ENCODE assay signal across 8 cellular contexts in the genomic region with DNA sequence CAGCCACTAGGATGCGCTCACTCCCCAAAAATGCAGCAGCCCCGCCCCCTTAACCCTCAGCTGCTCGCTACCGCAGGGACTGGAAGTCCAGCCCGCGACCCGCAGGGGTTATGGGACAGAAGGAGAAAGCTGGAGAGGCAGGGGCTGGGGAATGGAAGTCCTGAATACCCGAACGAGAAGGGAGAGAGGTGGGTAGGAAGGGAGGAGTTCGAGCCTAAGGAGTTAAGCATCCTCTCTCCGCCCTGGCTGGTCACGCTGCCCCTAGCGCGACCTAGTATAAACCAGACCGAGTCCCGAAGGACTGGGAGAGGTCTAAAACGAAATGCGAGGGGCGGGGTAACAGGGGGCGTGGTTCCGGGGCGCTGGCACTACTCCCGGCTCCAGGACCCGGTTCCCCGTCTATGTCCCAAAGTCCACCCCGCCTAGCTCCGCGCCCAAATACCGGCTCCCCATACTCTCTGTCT. TPM values are rescaled to one million over a fixed set of nuclear protein-coding genes. Genes with fewer than 3 reads are reported as not detected.
DNase-seq lines count a peak whose midpoint lies in the region; ATAC-seq and TF ChIP-seq lines count a peak whose summit lies in the region.

No MANE protein-coding gene starts in this region.

- peaks cover 19% of the 10 kb centered on the region for H3K4me1 ChIP-seq in GM23338 (ENCODE audit: insufficient read depth)

- H3K9me3 Mint-ChIP-seq in GM23338 = no peaks in the 10 kb centered on the region; the same call in 2 of the 3 replicates

- ATAC-seq in GM23338 = peak; percentile 79
- no peak for ATAC-seq in HG02588 (IDR thresholded peaks at IDR 0.05; ENCODE audit: unreplicated experiment)

- H3K27me3 ChIP-seq in GM23338 (ENCODE audit: insufficient read depth) = peaks cover 8% of the 10 kb centered on the region; the same call in 1 of the 2 replicates

- peaks cover 19% of the 10 kb centered on the region for H3K27me3 Mint-ChIP-seq in GM23338 (ENCODE audit: insufficient read depth, low read depth, poor library complexity)

- H3F3A ChIP-seq in GM23338 (replicated peaks; ENCODE audit: low read depth) = peaks cover 37% of the 10 kb centered on the region

- peaks cover 11% of the 10 kb centered on the region for H3K79me2 ChIP-seq in GM23338 (replicated peaks; ENCODE audit: insufficient read depth)

- peak overlapping the region; percentile 96 for H3K27ac Mint-ChIP-seq in GM23338

- peak overlapping the region; percentile 95 for H2AFZ ChIP-seq in GM23338

- TF ChIP-seq CTCF in GM23338 (conservative IDR thresholded peaks at IDR 0.05; ENCODE audit: low read depth in 2 of 2) = peak; percentile 78 to 85; a peak in 3 of 4 replicates

- DNase-seq in COLO829 (ENCODE audit: low spot score) (peak; percentile 93), GM23338 (ENCODE audit: low spot score) (peak; percentile 98), NCI-H1930 (lab: John Stamatoyannopoulos, UW) (peak; percentile 48 to 64), cerebellar cortex (ENCODE audit: low spot score) (peak; percentile 81), islet precursor cell (peak; percentile 94)
- DNase-seq in activated CD4-positive, CD25-positive, alpha-beta regulatory T cell treated with anti-CD3 and anti-CD28 coated beads, Interleukin-2, amount 50 U/mL, for 16 hours (ENCODE audit: low read depth, low spot score) = peak; percentile 58
- DNase-seq in stimulated activated CD4-positive, alpha-beta T cell treated with anti-CD3 and anti-CD28 coated beads, Interleukin-12 subunit alpha, Interleukin-12 subunit beta, amount 100 ng/mL, for 24 hours (ENCODE audit: low read depth in 2 of 2) = peak; percentile 46 to 76

- peaks cover 11% of the 10 kb centered on the region; the same call in 1 of the 2 replicates for H4K20me1 ChIP-seq in GM23338 (replicated peaks; ENCODE audit: insufficient read depth)

- peaks cover 64% of the 10 kb centered on the region for H3K36me3 Mint-ChIP-seq in GM23338 (ENCODE audit: low read depth)

- peak overlapping the region; percentile 98 for H3K4me2 ChIP-seq in GM23338

- H3K4me1 Mint-ChIP-seq in GM23338 = peaks cover 30% of the 10 kb centered on the region

- H3K9me2 ChIP-seq in GM23338 (ENCODE audit: insufficient read depth) = no peaks in the 10 kb centered on the region

- peak overlapping the region; percentile 93 for H3K4me3 Mint-ChIP-seq in GM23338

- peak overlapping the region; percentile 99 for H3K4me3 ChIP-seq in GM23338

- peaks cover 29% of the 10 kb centered on the region for H3K36me3 ChIP-seq in GM23338 (ENCODE audit: insufficient read depth)

- peak overlapping the region; percentile 79 for H3K27ac ChIP-seq in GM23338 (ENCODE audit: low read depth)

TF ChIP-seq in GM23338, 12 proteins besides CTCF, POLR2A, EP300 and RAD21:
- TF ChIP-seq, protein P1, sequence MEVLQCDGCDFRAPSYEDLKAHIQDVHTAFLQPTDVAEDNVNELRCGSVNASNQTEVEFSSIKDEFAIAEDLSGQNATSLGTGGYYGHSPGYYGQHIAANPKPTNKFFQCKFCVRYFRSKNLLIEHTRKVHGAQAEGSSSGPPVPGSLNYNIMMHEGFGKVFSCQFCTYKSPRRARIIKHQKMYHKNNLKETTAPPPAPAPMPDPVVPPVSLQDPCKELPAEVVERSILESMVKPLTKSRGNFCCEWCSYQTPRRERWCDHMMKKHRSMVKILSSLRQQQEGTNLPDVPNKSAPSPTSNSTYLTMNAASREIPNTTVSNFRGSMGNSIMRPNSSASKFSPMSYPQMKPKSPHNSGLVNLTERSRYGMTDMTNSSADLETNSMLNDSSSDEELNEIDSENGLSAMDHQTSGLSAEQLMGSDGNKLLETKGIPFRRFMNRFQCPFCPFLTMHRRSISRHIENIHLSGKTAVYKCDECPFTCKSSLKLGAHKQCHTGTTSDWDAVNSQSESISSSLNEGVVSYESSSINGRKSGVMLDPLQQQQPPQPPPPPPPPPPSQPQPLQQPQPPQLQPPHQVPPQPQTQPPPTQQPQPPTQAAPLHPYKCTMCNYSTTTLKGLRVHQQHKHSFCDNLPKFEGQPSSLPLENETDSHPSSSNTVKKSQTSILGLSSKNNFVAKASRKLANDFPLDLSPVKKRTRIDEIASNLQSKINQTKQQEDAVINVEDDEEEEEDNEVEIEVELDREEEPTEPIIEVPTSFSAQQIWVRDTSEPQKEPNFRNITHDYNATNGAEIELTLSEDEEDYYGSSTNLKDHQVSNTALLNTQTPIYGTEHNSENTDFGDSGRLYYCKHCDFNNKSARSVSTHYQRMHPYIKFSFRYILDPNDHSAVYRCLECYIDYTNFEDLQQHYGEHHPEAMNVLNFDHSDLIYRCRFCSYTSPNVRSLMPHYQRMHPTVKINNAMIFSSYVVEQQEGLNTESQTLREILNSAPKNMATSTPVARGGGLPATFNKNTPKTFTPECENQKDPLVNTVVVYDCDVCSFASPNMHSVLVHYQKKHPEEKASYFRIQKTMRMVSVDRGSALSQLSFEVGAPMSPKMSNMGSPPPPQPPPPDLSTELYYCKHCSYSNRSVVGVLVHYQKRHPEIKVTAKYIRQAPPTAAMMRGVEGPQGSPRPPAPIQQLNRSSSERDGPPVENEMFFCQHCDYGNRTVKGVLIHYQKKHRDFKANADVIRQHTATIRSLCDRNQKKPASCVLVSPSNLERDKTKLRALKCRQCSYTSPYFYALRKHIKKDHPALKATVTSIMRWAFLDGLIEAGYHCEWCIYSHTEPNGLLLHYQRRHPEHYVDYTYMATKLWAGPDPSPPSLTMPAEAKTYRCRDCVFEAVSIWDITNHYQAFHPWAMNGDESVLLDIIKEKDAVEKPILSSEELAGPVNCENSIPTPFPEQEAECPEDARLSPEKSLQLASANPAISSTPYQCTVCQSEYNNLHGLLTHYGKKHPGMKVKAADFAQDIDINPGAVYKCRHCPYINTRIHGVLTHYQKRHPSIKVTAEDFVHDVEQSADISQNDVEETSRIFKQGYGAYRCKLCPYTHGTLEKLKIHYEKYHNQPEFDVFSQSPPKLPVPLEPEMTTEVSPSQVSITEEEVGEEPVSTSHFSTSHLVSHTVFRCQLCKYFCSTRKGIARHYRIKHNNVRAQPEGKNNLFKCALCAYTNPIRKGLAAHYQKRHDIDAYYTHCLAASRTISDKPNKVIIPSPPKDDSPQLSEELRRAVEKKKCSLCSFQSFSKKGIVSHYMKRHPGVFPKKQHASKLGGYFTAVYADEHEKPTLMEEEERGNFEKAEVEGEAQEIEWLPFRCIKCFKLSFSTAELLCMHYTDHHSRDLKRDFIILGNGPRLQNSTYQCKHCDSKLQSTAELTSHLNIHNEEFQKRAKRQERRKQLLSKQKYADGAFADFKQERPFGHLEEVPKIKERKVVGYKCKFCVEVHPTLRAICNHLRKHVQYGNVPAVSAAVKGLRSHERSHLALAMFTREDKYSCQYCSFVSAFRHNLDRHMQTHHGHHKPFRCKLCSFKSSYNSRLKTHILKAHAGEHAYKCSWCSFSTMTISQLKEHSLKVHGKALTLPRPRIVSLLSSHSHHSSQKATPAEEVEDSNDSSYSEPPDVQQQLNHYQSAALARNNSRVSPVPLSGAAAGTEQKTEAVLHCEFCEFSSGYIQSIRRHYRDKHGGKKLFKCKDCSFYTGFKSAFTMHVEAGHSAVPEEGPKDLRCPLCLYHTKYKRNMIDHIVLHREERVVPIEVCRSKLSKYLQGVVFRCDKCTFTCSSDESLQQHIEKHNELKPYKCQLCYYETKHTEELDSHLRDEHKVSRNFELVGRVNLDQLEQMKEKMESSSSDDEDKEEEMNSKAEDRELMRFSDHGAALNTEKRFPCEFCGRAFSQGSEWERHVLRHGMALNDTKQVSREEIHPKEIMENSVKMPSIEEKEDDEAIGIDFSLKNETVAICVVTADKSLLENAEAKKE (CRISPR knock-in tag; IDR thresholded peaks at IDR 0.05) = no peak
- TF ChIP-seq CREB1 (CRISPR knock-in tag; IDR thresholded peaks at IDR 0.05; ENCODE audit: low read depth) (peak; percentile 12; the same call in 1 of the 2 replicates), STAT1 (IDR thresholded peaks at IDR 0.05; ENCODE audit: unreplicated experiment) (no peak)

RNA-seq across cellular contexts. Expression of a gene that starts 0.4 kb away (rescaled TPM):
- total RNA-seq in GM23338 (2014; rRNA removed; shearing (Covaris generic)) = 58.7 and 62.2 TPM in 2 replicates
- polyA plus RNA-seq in GM23338 (2016; fragmentation: Nextera tagmentation; extraction: Ambion mirVana) = 65.0 and 65.1 TPM in 2 replicates

RNA-seq across cellular contexts. Expression of a gene that starts 6.4 kb away (rescaled TPM):
- not detected in 2 replicates for total RNA-seq in GM23338 (2014; rRNA removed; shearing (Covaris generic))
- polyA plus RNA-seq in GM23338 (2016; fragmentation: Nextera tagmentation; extraction: Ambion mirVana) = 0.12 and 0.13 TPM in 2 replicates

RNA-seq across cellular contexts. Expression of a gene that starts 6.8 kb away (rescaled TPM):
- 226 and 269 TPM in 2 replicates for total RNA-seq in GM23338 (2014; rRNA removed; shearing (Covaris generic))
- polyA plus RNA-seq in GM23338 (2016; fragmentation: Nextera tagmentation; extraction: Ambion mirVana) = 269 and 296 TPM in 2 replicates

RNA-seq across cellular contexts. Expression of a gene that starts 8.0 kb away (rescaled TPM):
- not detected in 2 replicates for total RNA-seq in GM23338 (2014; rRNA removed; shearing (Covaris generic))
- polyA plus RNA-seq in GM23338 (2016; fragmentation: Nextera tagmentation; extraction: Ambion mirVana) = 0.23 TPM in 1 of 2 replicates, not detected in the other

RNA-seq across cellular contexts. Expression of a gene that starts 10.3 kb away (rescaled TPM):
- 23.9 and 27.2 TPM in 2 replicates for total RNA-seq in GM23338 (2014; rRNA removed; shearing (Covaris generic))
- polyA plus RNA-seq in GM23338 (2016; fragmentation: Nextera tagmentation; extraction: Ambion mirVana) = 12.1 and 12.8 TPM in 2 replicates
